In the genomic region with DNA sequence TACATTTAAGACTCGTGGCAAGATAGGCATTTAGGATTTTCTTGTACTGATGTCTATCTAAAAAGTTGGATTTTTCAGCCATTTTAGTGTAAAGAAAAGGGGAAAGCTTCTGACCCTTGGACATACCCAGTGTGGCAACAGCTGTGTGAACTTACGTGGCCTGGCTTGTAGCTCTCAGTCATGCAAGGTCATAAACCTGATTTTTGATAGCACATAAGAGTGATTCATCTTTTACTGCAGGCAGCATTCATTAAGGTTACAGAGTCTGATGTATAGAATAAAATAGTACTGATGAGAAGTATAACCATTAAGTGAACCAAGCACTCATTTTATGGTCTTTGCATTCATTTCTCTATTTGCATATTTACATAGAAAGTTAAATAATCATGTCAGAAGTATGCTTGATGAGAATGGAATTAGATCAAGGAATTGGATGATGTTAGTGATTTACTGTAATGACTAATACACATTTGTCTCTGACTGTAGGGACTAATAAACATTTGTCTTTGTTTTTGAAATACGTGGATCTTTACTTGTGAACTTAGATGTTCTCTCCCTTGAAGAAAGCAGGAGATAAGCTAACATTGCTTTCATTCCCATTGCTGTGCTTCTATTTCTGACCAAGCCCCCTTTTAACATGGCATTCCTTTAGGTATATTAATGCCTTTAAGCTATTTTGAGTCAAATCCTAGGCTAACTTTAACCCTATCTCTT, we compare ENCODE assay signal across 14 cellular contexts.
DNase-seq lines count a peak whose midpoint lies in the region; ATAC-seq and TF ChIP-seq lines count a peak whose summit lies in the region.
"Had no signal": no experiment of that assay in that cellular context is flagged by ENCODE, and none has a peak within 500 bp of the region (broad histone marks: within the 10 kb centered on the region; RNA-seq: fewer than 3 reads in every experiment).

No MANE protein-coding gene starts in this region.

- H3F3A ChIP-seq in GM23248 (ENCODE audit: insufficient read depth) = peaks cover 13% of the 10 kb centered on the region; the same call in 1 of the 2 replicates

- no peak for TF ChIP-seq POLR2A in thyroid gland (IDR thresholded peaks at IDR 0.05)

- H3K4me3 ChIP-seq in GM23248 (no peak overlapping the region), RWPE2 (ENCODE audit: severe bottlenecking) (no peak overlapping the region), fibroblast of lung (replicated peaks in 1 of 4; ENCODE audit: control extremely low read depth in 1 of 4, insufficient read depth in 1 of 4, low read depth in 3 of 4, low read length in 4 of 4) (no peak overlapping the region), psoas muscle (no peak overlapping the region), thyroid gland (replicated peaks in 1 of 3) (no peak overlapping the region)
- H3K4me3 ChIP-seq: dorsolateral prefrontal cortex had no signal

- 45 to 46% methylated on average over 3 of the region's 3 CpGs for WGBS in GM23248 (ENCODE audit: low coverage in 1 of 2, low lambda C conversion rate in 2 of 2, missing lambda C conversion rate in 2 of 2), 2 experiments
- WGBS in psoas muscle, 3 donors = 49 to 53% (median 50%) methylated on average over 3 of the region's 3 CpGs
- WGBS in thyroid gland, 2 donors = 88 to 94% methylated on average over 3 of the region's 3 CpGs

- no peak overlapping the region for H3K27ac Mint-ChIP-seq in Calu3 (ENCODE audit: unreplicated experiment)
- H3K27ac Mint-ChIP-seq in activated T-helper 1 cell treated with anti-CD3 and anti-CD28 coated beads, Interleukin-12 subunit alpha, Interleukin-12 subunit beta, Interleukin-2, Interleukin-4 antibody, amounts not matched to agents 30 ng/mL and 10 ng/mL and 1 ng/mL, durations not matched to agents 14 hours and 24 hours and 36 hours = no peak overlapping the region
- H3K27ac Mint-ChIP-seq: activated CD8-positive, alpha-beta memory T cell treated with anti-CD3 and anti-CD28 coated beads, Interleukin-2, amount 10 ng/mL, durations not matched to agents 7 days and 5 days; activated naive CD8-positive, alpha-beta T cell had no signal

- no peak overlapping the region for H3K9ac ChIP-seq in GM23248
- H3K9ac ChIP-seq in fibroblast of lung (ENCODE audit: insufficient read depth, low read length) = no peak overlapping the region

- H3K36me3 Mint-ChIP-seq in Calu3 (ENCODE audit: insufficient read depth, unreplicated experiment) = no peaks in the 10 kb centered on the region
- peaks cover 4% of the 10 kb centered on the region for H3K36me3 Mint-ChIP-seq in activated T-helper 1 cell treated with anti-CD3 and anti-CD28 coated beads, Interleukin-12 subunit alpha, Interleukin-12 subunit beta, Interleukin-2, Interleukin-4 antibody, amounts not matched to agents 30 ng/mL and 10 ng/mL and 1 ng/mL, durations not matched to agents 14 hours and 24 hours and 36 hours (ENCODE audit: low read depth)

- BruUV-seq in Calu3 (replicated peaks; lab: Mats Ljungman, UMichigan) = no TSS peak

- no peaks in the 10 kb centered on the region for H3K36me3 ChIP-seq in GM23248 (ENCODE audit: low read depth)
- H3K36me3 ChIP-seq in RWPE2 (ENCODE audit: low read depth) = peaks cover 15% of the 10 kb centered on the region
- H3K36me3 ChIP-seq in fibroblast of lung (ENCODE audit: control insufficient read depth, insufficient read depth, low read length) = no peaks in the 10 kb centered on the region
- peaks cover 0 to 15% of the 10 kb centered on the region in 2 donors for H3K36me3 ChIP-seq in psoas muscle (ENCODE audit: insufficient read depth in 1 of 2, low read depth in 1 of 2)
- H3K36me3 ChIP-seq in thyroid gland = no peaks in the 10 kb centered on the region

- H3K79me2 ChIP-seq in GM23248 (ENCODE audit: insufficient read depth) (0 out of 2 replicates have a peak, but pooled peaks cover 4% of the 10 kb centered on the region), fibroblast of lung (ENCODE audit: control insufficient read depth, insufficient read depth, low read length) (no peaks in the 10 kb centered on the region)

- H3K4me2 ChIP-seq in GM23248 (ENCODE audit: unreplicated experiment) (peak overlapping the region; percentile 24), fibroblast of lung (ENCODE audit: extremely low read depth, insufficient read depth, low read length) (no peak overlapping the region)

- no peaks in the 10 kb centered on the region for H3K9me3 Mint-ChIP-seq in Calu3 (ENCODE audit: low read depth, unreplicated experiment)
- H3K9me3 Mint-ChIP-seq in activated T-helper 1 cell treated with anti-CD3 and anti-CD28 coated beads, Interleukin-12 subunit alpha, Interleukin-12 subunit beta, Interleukin-2, Interleukin-4 antibody, amounts not matched to agents 30 ng/mL and 10 ng/mL and 1 ng/mL, durations not matched to agents 14 hours and 24 hours and 36 hours = no peaks in the 10 kb centered on the region

- peak; percentile 94 for ATAC-seq in RWPE2 (ENCODE audit: low read depth)
- peak in 3 of 4 donors; percentile 77 to 93 (median 92) for ATAC-seq in psoas muscle
- ATAC-seq: activated CD8-positive, alpha-beta memory T cell treated with anti-CD3 and anti-CD28 coated beads, Interleukin-2, amount 10 ng/mL, durations not matched to agents 7 days and 5 days; HCT116 had no signal

- H3K27me3 Mint-ChIP-seq in Calu3 (ENCODE audit: unreplicated experiment) = no peaks in the 10 kb centered on the region
- H3K27me3 Mint-ChIP-seq in activated T-helper 1 cell treated with anti-CD3 and anti-CD28 coated beads, Interleukin-12 subunit alpha, Interleukin-12 subunit beta, Interleukin-2, Interleukin-4 antibody, amounts not matched to agents 30 ng/mL and 10 ng/mL and 1 ng/mL, durations not matched to agents 14 hours and 24 hours and 36 hours (ENCODE audit: insufficient read depth) = no peaks in the 10 kb centered on the region
- H3K27me3 Mint-ChIP-seq: activated CD8-positive, alpha-beta memory T cell treated with anti-CD3 and anti-CD28 coated beads, Interleukin-2, amount 10 ng/mL, durations not matched to agents 7 days and 5 days; activated naive CD8-positive, alpha-beta T cell had no signal

- H3K4me1 Mint-ChIP-seq in Calu3 (ENCODE audit: low read depth, unreplicated experiment) = peaks cover 7% of the 10 kb centered on the region
- no peaks in the 10 kb centered on the region for H3K4me1 Mint-ChIP-seq in activated T-helper 1 cell treated with anti-CD3 and anti-CD28 coated beads, Interleukin-12 subunit alpha, Interleukin-12 subunit beta, Interleukin-2, Interleukin-4 antibody, amounts not matched to agents 30 ng/mL and 10 ng/mL and 1 ng/mL, durations not matched to agents 14 hours and 24 hours and 36 hours (ENCODE audit: low read depth)
- H3K4me1 Mint-ChIP-seq: activated CD8-positive, alpha-beta memory T cell treated with anti-CD3 and anti-CD28 coated beads, Interleukin-2, amount 10 ng/mL, durations not matched to agents 7 days and 5 days had no signal

- no peak for TF ChIP-seq CTCF in RWPE2 (IDR thresholded peaks at IDR 0.05; ENCODE audit: poor library complexity, severe bottlenecking)
- TF ChIP-seq CTCF in fibroblast of lung (conservative IDR thresholded peaks at IDR 0.05 in 1 of 2, IDR thresholded peaks at IDR 0.05 in 1 of 2; ENCODE audit: low read depth in 1 of 2, low read length in 2 of 2) = no peak
- no peak for TF ChIP-seq CTCF in psoas muscle (IDR thresholded peaks at IDR 0.05)
- no peak for TF ChIP-seq CTCF in thyroid gland (IDR thresholded peaks at IDR 0.05)
- no peak for TF ChIP-seq CTCF in Calu3 (IDR thresholded peaks at IDR 0.05; ENCODE audit: unreplicated experiment)

- no peaks in the 10 kb centered on the region for H3K9me3 ChIP-seq in GM23248 (ENCODE audit: low read depth)
- H3K9me3 ChIP-seq in RWPE2 (ENCODE audit: severe bottlenecking) = no peaks in the 10 kb centered on the region
- no peaks in the 10 kb centered on the region for H3K9me3 ChIP-seq in fibroblast of lung (ENCODE audit: control insufficient read depth, insufficient read depth, low read depth, low read length)
- H3K9me3 ChIP-seq in psoas muscle = no peaks in the 10 kb centered on the region
- no peaks in the 10 kb centered on the region for H3K9me3 ChIP-seq in thyroid gland

- intact Hi-C loops in psoas muscle (cut with DNase I) (loop anchor here (5.0 to 10.0 kb wide), 4 partner anchors 92 to 377 kb away; no protein-coding TSS in a partner anchor), thyroid gland (cut with DNase I) (loop anchor here (10.0 kb wide), 1 partner anchor 374 kb away; no protein-coding TSS in a partner anchor), Calu3 (cut with micrococcal nuclease; ENCODE audit: unreplicated experiment) (loop anchor here (5.0 kb wide), 3 partner anchors 732 to 1097 kb away; no protein-coding TSS in a partner anchor)
- intact Hi-C loops in activated T-helper 1 cell treated with anti-CD3 and anti-CD28 coated beads, Interleukin-12 subunit alpha, Interleukin-12 subunit beta, Interleukin-2, Interleukin-4 antibody, amounts not matched to agents 30 ng/mL and 10 ng/mL and 1 ng/mL, durations not matched to agents 14 hours and 24 hours and 36 hours (cut with micrococcal nuclease) = loop anchor here (5.0 kb wide), 1 partner anchor 423 kb away; no protein-coding TSS in a partner anchor

- peak; percentile 30 for DNase-seq in GM23248
- no peak for DNase-seq in RWPE2 (ENCODE audit: low spot score)
- peak; percentile 21 to 29 for DNase-seq in fibroblast of lung (ENCODE audit: low read depth in 2 of 2)
- no peak for DNase-seq in psoas muscle
- DNase-seq in NCI-H187 (lab: John Stamatoyannopoulos, UW) = no peak
- no peak for DNase-seq in thyroid gland
- DNase-seq in Calu3 = no peak
- no peak for DNase-seq in activated T-helper 1 cell treated with anti-CD3 and anti-CD28 coated beads, Interleukin-12 subunit alpha, Interleukin-12 subunit beta, Interleukin-2, Interleukin-4 antibody, amounts not matched to agents 30 ng/mL and 10 ng/mL and 1 ng/mL, durations not matched to agents 14 hours and 24 hours and 36 hours (ENCODE audit: low spot score)
- DNase-seq: activated CD8-positive, alpha-beta memory T cell treated with anti-CD3 and anti-CD28 coated beads, Interleukin-2, amount 10 ng/mL, durations not matched to agents 7 days and 5 days; dorsolateral prefrontal cortex; Kasumi-1; NCI-H2107 had no signal

- no peak overlapping the region for H3K4me3 Mint-ChIP-seq in Calu3 (ENCODE audit: low read depth, unreplicated experiment)
- H3K4me3 Mint-ChIP-seq in activated T-helper 1 cell treated with anti-CD3 and anti-CD28 coated beads, Interleukin-12 subunit alpha, Interleukin-12 subunit beta, Interleukin-2, Interleukin-4 antibody, amounts not matched to agents 30 ng/mL and 10 ng/mL and 1 ng/mL, durations not matched to agents 14 hours and 24 hours and 36 hours = no peak overlapping the region
- H3K4me3 Mint-ChIP-seq: activated CD8-positive, alpha-beta memory T cell treated with anti-CD3 and anti-CD28 coated beads, Interleukin-2, amount 10 ng/mL, durations not matched to agents 7 days and 5 days; activated naive CD8-positive, alpha-beta T cell had no signal

- H3K27ac ChIP-seq in GM23248 (peak overlapping the region; percentile 19), RWPE2 (ENCODE audit: poor library complexity, severe bottlenecking) (peak overlapping the region; percentile 58), fibroblast of lung (ENCODE audit: insufficient read depth, low read length) (no peak overlapping the region), psoas muscle (no peak overlapping the region), thyroid gland (no peak overlapping the region)
- H3K27ac ChIP-seq: dorsolateral prefrontal cortex had no signal

- H3K27me3 ChIP-seq in GM23248 (replicated peaks; ENCODE audit: insufficient read depth) (no peaks in the 10 kb centered on the region), RWPE2 (ENCODE audit: insufficient read depth, poor library complexity, severe bottlenecking) (no peaks in the 10 kb centered on the region), fibroblast of lung (ENCODE audit: control insufficient read depth, insufficient read depth, low read length) (no peaks in the 10 kb centered on the region), psoas muscle (ENCODE audit: insufficient read depth in 3 of 3, low read length in 2 of 3) (no peaks in the 10 kb centered on the region), thyroid gland (no peaks in the 10 kb centered on the region)

- CTCF ChIA-PET in Calu3 (lab: Charles Lee) = interaction anchor here (0.6 kb wide), 1 partner anchor 429 kb away, joined by 4 read pairs; no protein-coding TSS in a partner anchor

- H2AFZ ChIP-seq in GM23248 (peak overlapping the region; percentile 16; the same call in 1 of the 2 replicates), fibroblast of lung (ENCODE audit: low read length) (no peak overlapping the region)

- no peaks in the 10 kb centered on the region for H4K20me1 ChIP-seq in GM23248 (ENCODE audit: insufficient read depth)
- no peaks in the 10 kb centered on the region for H4K20me1 ChIP-seq in fibroblast of lung (ENCODE audit: control insufficient read depth, extremely low read depth, insufficient read depth, low read length)

- no peaks in the 10 kb centered on the region for H3K9me2 ChIP-seq in GM23248 (ENCODE audit: insufficient read depth)

- peaks cover 14% of the 10 kb centered on the region for H3K4me1 ChIP-seq in GM23248 (ENCODE audit: insufficient read depth)
- peaks cover 15% of the 10 kb centered on the region for H3K4me1 ChIP-seq in RWPE2 (ENCODE audit: insufficient read depth, poor library complexity, severe bottlenecking)
- H3K4me1 ChIP-seq in fibroblast of lung (ENCODE audit: control insufficient read depth, extremely low read depth, insufficient read depth, low read length) = peaks cover 2% of the 10 kb centered on the region
- no peaks in the 10 kb centered on the region for H3K4me1 ChIP-seq in psoas muscle
- no peaks in the 10 kb centered on the region for H3K4me1 ChIP-seq in thyroid gland

- in situ Hi-C loops in GM23248 (cut with MboI) = loop anchor here (25.0 kb wide), 2 partner anchors 257 to 1107 kb away; no protein-coding TSS in a partner anchor

Comparison
In these comparisons a context has a peak if more than half of its experiments do, and no peak if none do; other contexts are left out.
1. DNase-seq: peak in GM23248 (single experiment) and fibroblast of lung (2 of 2); none in RWPE2 (single experiment), psoas muscle (0 of 2), NCI-H187 (0 of 2), thyroid gland (0 of 2), Calu3 (single experiment) and activated T-helper 1 cell treated with anti-CD3 and anti-CD28 coated beads, Interleukin-12 subunit alpha, Interleukin-12 subunit beta, Interleukin-2, Interleukin-4 antibody, amounts not matched to agents 30 ng/mL and 10 ng/mL and 1 ng/mL, durations not matched to agents 14 hours and 24 hours and 36 hours (single experiment).
2. H3K27ac ChIP-seq: peak in GM23248 (single experiment) and RWPE2 (single experiment); none in fibroblast of lung (single experiment), psoas muscle (single experiment) and thyroid gland (0 of 3).